11 cellular contexts compared by ENCODE assay signal in the genomic region with DNA sequence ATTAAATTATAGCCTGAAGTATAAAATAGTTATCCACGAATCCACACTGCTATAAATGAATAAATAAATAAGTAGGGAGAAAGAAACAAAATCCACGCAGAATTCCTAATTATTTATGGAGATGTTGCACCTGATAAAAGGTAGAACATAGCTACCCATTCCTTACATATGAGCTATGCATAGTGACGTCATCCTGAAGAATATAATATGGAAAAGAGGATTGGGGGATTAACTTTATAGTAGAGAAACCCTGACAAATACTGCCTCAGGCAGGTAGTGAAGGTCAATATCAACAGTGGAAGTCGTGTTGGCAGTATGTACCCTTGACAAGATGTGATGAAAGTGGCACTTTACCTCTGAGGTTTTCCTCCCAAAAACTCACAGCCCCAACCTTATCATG.
"Had no signal": no experiment of that assay in that cellular context is flagged by ENCODE, and none has a peak within 500 bp of the region (broad histone marks: within the 10 kb centered on the region; RNA-seq: fewer than 3 reads in every experiment).

No MANE protein-coding gene starts in this region.

- H3K4me1 ChIP-seq: HAP-1 had no signal

- H3K27ac ChIP-seq: GM23248 had no signal

- H3K4me3 ChIP-seq: GM23248, GM23338, HAP-1 had no signal

- ATAC-seq: GM23338, HCT116 had no signal

- H2AFZ ChIP-seq: GM23248, GM23338 had no signal

- DNase-seq: GM23248, GOT3, H7, H9, HCEC 1CT, HFFc6 had no signal

- FAIRE-seq: H1, H54 had no signal

- H3K4me2 ChIP-seq: GM23338 had no signal

- H3K9ac ChIP-seq: GM23248 had no signal

- H3K36me3 ChIP-seq: HAP-1 had no signal

- H3K9me3 ChIP-seq: HAP-1 had no signal
